Comparison of ENCODE assay signal across 22 cellular contexts in genomic region chr10:12154516-12154915, GRCh38.
"Had no signal": no experiment of that assay in that cellular context is flagged by ENCODE, and none has a peak within 500 bp of the region (broad histone marks: within the 10 kb centered on the region; RNA-seq: fewer than 3 reads in every experiment).

No MANE protein-coding gene starts in this region.

- H3K4me3 Mint-ChIP-seq: naive thymus-derived CD8-positive, alpha-beta T cell; stimulated activated naive B cell treated with anti-CD40 and anti-IgM and Interleukin-4, amounts not matched to agents 10 μg/mL and 1 μg/mL and 100 μg/mL, for 72 hours; stimulated activated naive CD8-positive, alpha-beta T cell treated with anti-CD3 and anti-CD28 coated beads, Interleukin-15, amount 100 ng/mL, for 72 hours had no signal

- H3K27ac ChIP-seq: heart right ventricle, pancreas, psoas muscle, spleen, testis, tibial nerve had no signal

- H3K9me3 Mint-ChIP-seq: naive thymus-derived CD8-positive, alpha-beta T cell; stimulated activated naive B cell treated with anti-CD40 and anti-IgM and Interleukin-4, amounts not matched to agents 10 μg/mL and 1 μg/mL and 100 μg/mL, for 72 hours; stimulated activated naive CD8-positive, alpha-beta T cell treated with anti-CD3 and anti-CD28 coated beads, Interleukin-15, amount 100 ng/mL, for 72 hours had no signal

- H3K27ac Mint-ChIP-seq: stimulated activated naive B cell treated with anti-CD40 and anti-IgM and Interleukin-4, amounts not matched to agents 10 μg/mL and 1 μg/mL and 100 μg/mL, for 72 hours had no signal

- ATAC-seq: esophagus mucosa; heart right ventricle; mucosa of descending colon; naive thymus-derived CD8-positive, alpha-beta T cell; pancreas; psoas muscle; sciatic nerve; stimulated activated naive B cell treated with anti-CD40 and anti-IgM and Interleukin-4, amounts not matched to agents 10 μg/mL and 1 μg/mL and 100 μg/mL, for 72 hours; stimulated activated naive CD8-positive, alpha-beta T cell treated with anti-CD3 and anti-CD28 coated beads, Interleukin-15, amount 100 ng/mL, for 72 hours had no signal

- H3K27me3 Mint-ChIP-seq: naive thymus-derived CD8-positive, alpha-beta T cell; stimulated activated naive B cell treated with anti-CD40 and anti-IgM and Interleukin-4, amounts not matched to agents 10 μg/mL and 1 μg/mL and 100 μg/mL, for 72 hours; stimulated activated naive CD8-positive, alpha-beta T cell treated with anti-CD3 and anti-CD28 coated beads, Interleukin-15, amount 100 ng/mL, for 72 hours had no signal

- H3K27me3 ChIP-seq: pancreas, spleen, testis, tibial nerve had no signal

- H3K4me1 ChIP-seq: heart right ventricle, pancreas, psoas muscle, testis, tibial nerve had no signal

- H3K4me3 ChIP-seq: heart right ventricle, mucosa of descending colon, pancreas, psoas muscle, spleen, testis, tibial nerve had no signal

- DNase-seq: cortex of kidney; effector memory CD4-positive, alpha-beta T cell; heart right ventricle; hypothalamus; kidney glomerular epithelial cell; mammary epithelial cell; mucosa of descending colon; naive thymus-derived CD8-positive, alpha-beta T cell; occipital lobe; pancreas; psoas muscle; retina; spleen; stimulated activated CD4-positive, alpha-beta T cell treated with anti-CD3 and anti-CD28 coated beads, Interleukin-15, amount 100 ng/mL, for 24 hours; stimulated activated CD4-positive, alpha-beta T cell treated with anti-CD3 and anti-CD28 coated beads, Interleukin-1b, Interleukin-23, amount 100 ng/mL, for 48 hours; stimulated activated CD4-positive, alpha-beta T cell treated with anti-CD3 and anti-CD28 coated beads, Interleukin-4, amount 100 ng/mL, for 24 hours; stimulated activated naive B cell treated with anti-CD40 and anti-IgM and Interleukin-4, amounts not matched to agents 10 μg/mL and 1 μg/mL and 100 μg/mL, for 72 hours; stimulated activated naive CD8-positive, alpha-beta T cell treated with anti-CD3 and anti-CD28 coated beads, Interleukin-15, amount 100 ng/mL, for 72 hours; testis had no signal

- H3K9me3 ChIP-seq: heart right ventricle, mucosa of descending colon, pancreas, psoas muscle, spleen, testis, tibial nerve had no signal
